ENCODE assay signal across 23 cellular contexts in genomic region chr2:42819160-42819559, GRCh38. TPM values are rescaled to one million over a fixed set of nuclear protein-coding genes. Genes with fewer than 3 reads are reported as not detected.
"Had no signal": no experiment of that assay in that cellular context is flagged by ENCODE, and none has a peak within 500 bp of the region (broad histone marks: within the 10 kb centered on the region; RNA-seq: fewer than 3 reads in every experiment).

No MANE protein-coding gene starts in this region.

- H3K4me3 ChIP-seq: lung, prostate gland, right atrium auricular region, tibial artery, uterus had no signal

- ATAC-seq: activated CD8-positive, alpha-beta T cell treated with anti-CD3 and anti-CD28 coated beads, Interleukin-2, amount 10 ng/mL, durations not matched to agents 7 days and 5 days; activated naive CD8-positive, alpha-beta T cell treated with anti-CD3 and anti-CD28 coated beads, Interleukin-2, amount 50 U/mL, for 24 hours; activated T-cell treated with anti-CD3 and anti-CD28 coated beads, Interleukin-2, amount 50 U/mL, for 4 hours; left lobe of liver had no signal

- H3K27me3 ChIP-seq: right atrium auricular region, tibial artery, uterus had no signal

- DNase-seq: activated CD4-positive, alpha-beta T cell treated with anti-CD3 and anti-CD28 coated beads, Interleukin-2, amount 10 ng/mL, durations not matched to agents 7 days and 5 days; activated CD4-positive, CD25-positive, alpha-beta regulatory T cell; activated CD8-positive, alpha-beta memory T cell treated with anti-CD3 and anti-CD28 coated beads, Interleukin-2, amount 50 U/mL, for 4 hours; activated CD8-positive, alpha-beta T cell treated with anti-CD3 and anti-CD28 coated beads, Interleukin-2, amount 10 ng/mL, durations not matched to agents 7 days and 5 days; activated naive CD4-positive, alpha-beta T cell treated with anti-CD3 and anti-CD28 coated beads for 36 hours; activated naive CD8-positive, alpha-beta T cell treated with anti-CD3 and anti-CD28 coated beads, Interleukin-2, amount 50 U/mL, for 24 hours; activated T-cell treated with anti-CD3 and anti-CD28 coated beads, Interleukin-2, amount 50 U/mL, for 4 hours; aorta; cortex of kidney; erythroblast; nephron progenitor cell; stimulated activated CD4-positive, alpha-beta T cell treated with anti-CD3 and anti-CD28 coated beads, Interleukin-12 subunit alpha, Interleukin-12 subunit beta, amount 100 ng/mL, for 4 hours; stimulated activated CD4-positive, alpha-beta T cell treated with anti-CD3 and anti-CD28 coated beads, Interleukin-1b, Interleukin-23, amount 100 ng/mL, for 48 hours; stimulated activated naive CD4-positive, alpha-beta T cell treated with Interleukin-2 at 50 U/mL for 16 hours; substantia nigra; tibial artery; uterus had no signal

- H3K9me3 ChIP-seq: prostate gland, right atrium auricular region, tibial artery, uterus had no signal

- H3K4me1 ChIP-seq: right atrium auricular region, tibial artery, uterus had no signal

- H3K36me3 ChIP-seq: prostate gland, right atrium auricular region, tibial artery, uterus had no signal

RNA-seq across cellular contexts. Expression of gene HAAO, which starts 26.8 kb away (rescaled TPM):
- total RNA-seq: activated CD4-positive, alpha-beta T cell treated with anti-CD3 and anti-CD28 coated beads, Interleukin-2, amount 10 ng/mL, durations not matched to agents 7 days and 5 days; myocyte had no signal

RNA-seq across cellular contexts. Expression of gene OXER1, which starts 55.2 kb away (rescaled TPM):
- total RNA-seq: activated CD4-positive, alpha-beta T cell treated with anti-CD3 and anti-CD28 coated beads, Interleukin-2, amount 10 ng/mL, durations not matched to agents 7 days and 5 days; activated CD8-positive, alpha-beta T cell treated with anti-CD3 and anti-CD28 coated beads, Interleukin-2, amount 10 ng/mL, durations not matched to agents 7 days and 5 days; frontal cortex had no signal
